Comparison of ENCODE assay signal across 1 cellular context in the genomic region with DNA sequence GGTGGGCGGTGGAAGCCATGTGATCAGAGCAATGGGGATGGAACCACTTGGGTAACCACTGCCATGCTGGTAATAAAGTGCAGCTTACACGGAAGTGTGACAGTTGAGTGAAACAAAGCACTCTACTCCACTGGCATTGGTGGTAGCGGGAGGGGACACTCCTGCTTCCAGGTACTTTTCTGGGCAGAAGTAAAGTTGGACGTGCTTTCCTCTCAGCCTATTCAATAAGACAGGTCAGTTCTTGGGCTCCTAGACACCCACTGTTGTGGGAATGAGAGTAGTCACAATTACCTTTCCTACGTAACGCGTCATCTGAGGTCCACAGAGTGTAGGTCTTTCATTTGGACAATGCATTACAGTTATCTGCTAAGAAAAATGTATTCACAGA.
TF ChIP-seq lines count a peak whose summit lies in the region.

No MANE protein-coding gene starts in this region.

TF ChIP-seq in HCT116, 20 proteins besides CTCF, POLR2A, EP300 and RAD21 (continued from another document):
- TF ChIP-seq REST (IDR thresholded peaks at IDR 0.05; ENCODE audit: low read depth): no peak
